ENCODE assay signal across 21 cellular contexts in genomic region chr16:30976486-30976885, GRCh38. TPM values are rescaled to one million over a fixed set of nuclear protein-coding genes. Genes with fewer than 3 reads are reported as not detected.
"Had no signal": no experiment of that assay in that cellular context is flagged by ENCODE, and none has a peak within 500 bp of the region (broad histone marks: within the 10 kb centered on the region; RNA-seq: fewer than 3 reads in every experiment).

No MANE protein-coding gene starts in this region.

- H3K9me3 ChIP-seq: adrenal gland, heart right ventricle, neutrophil, pancreas, tibial artery had no signal

- H3K4me3 Mint-ChIP-seq: activated naive CD4-positive, alpha-beta T cell treated with anti-CD3 and anti-CD28 coated beads, Interleukin-2, amount 10 ng/mL, durations not matched to agents 7 days and 5 days; immature natural killer cell; natural killer cell had no signal

- H3K4me1 Mint-ChIP-seq: activated naive CD4-positive, alpha-beta T cell treated with anti-CD3 and anti-CD28 coated beads, Interleukin-2, amount 10 ng/mL, durations not matched to agents 7 days and 5 days had no signal

- H3K27me3 ChIP-seq: adrenal gland, heart right ventricle, neutrophil, pancreas, tibial artery had no signal

- H3K9me3 Mint-ChIP-seq: activated naive CD4-positive, alpha-beta T cell treated with anti-CD3 and anti-CD28 coated beads, Interleukin-2, amount 10 ng/mL, durations not matched to agents 7 days and 5 days; immature natural killer cell; natural killer cell had no signal

- DNase-seq: activated CD4-positive, alpha-beta T cell treated with anti-CD3 and anti-CD28 coated beads, Interleukin-2, amount 50 U/mL, for 48 hours; activated naive CD4-positive, alpha-beta T cell treated with anti-CD3 and anti-CD28 coated beads, Interleukin-2, amount 10 ng/mL, durations not matched to agents 7 days and 5 days; activated T-cell treated with anti-CD3 and anti-CD28 coated beads, Interleukin-2, amount 50 U/mL, for 1 hour; adrenal gland; effector CD4-positive, alpha-beta T cell; heart right ventricle; immature natural killer cell; kidney glomerular epithelial cell; left ventricle myocardium superior; mesenchymal stem cell; natural killer cell; pancreas; stimulated activated CD4-positive, alpha-beta T cell treated with anti-CD3 and anti-CD28 coated beads, Interleukin-4, amount 100 ng/mL, for 4 hours; stimulated activated naive CD4-positive, alpha-beta T cell treated with Interleukin-2 at 50 U/mL for 16 hours; substantia nigra; T-helper 2 cell; tibial artery had no signal

- H3K36me3 Mint-ChIP-seq: natural killer cell had no signal

- ATAC-seq: left ventricle myocardium superior, pancreas, sciatic nerve had no signal

- H3K4me1 ChIP-seq: adrenal gland, heart right ventricle, pancreas, tibial artery had no signal

- FAIRE-seq: pancreas, urothelium cell line had no signal

- H3K4me3 ChIP-seq: adrenal gland, heart right ventricle, pancreas, tibial artery had no signal

- H3K27ac ChIP-seq: adrenal gland, heart right ventricle, neutrophil, pancreas, tibial artery, VCaP had no signal

- H3K27me3 Mint-ChIP-seq: activated naive CD4-positive, alpha-beta T cell treated with anti-CD3 and anti-CD28 coated beads, Interleukin-2, amount 10 ng/mL, durations not matched to agents 7 days and 5 days had no signal

RNA-seq across cellular contexts. Expression of gene HSD3B7, which starts 8.5 kb away (rescaled TPM):
- polyA plus RNA-seq: immature natural killer cell had no signal

RNA-seq across cellular contexts. Expression of gene STX1B, which starts 34.0 kb away (rescaled TPM):
- polyA plus RNA-seq: immature natural killer cell had no signal
